Comparison of ENCODE assay signal across 9 cellular contexts in the genomic region with DNA sequence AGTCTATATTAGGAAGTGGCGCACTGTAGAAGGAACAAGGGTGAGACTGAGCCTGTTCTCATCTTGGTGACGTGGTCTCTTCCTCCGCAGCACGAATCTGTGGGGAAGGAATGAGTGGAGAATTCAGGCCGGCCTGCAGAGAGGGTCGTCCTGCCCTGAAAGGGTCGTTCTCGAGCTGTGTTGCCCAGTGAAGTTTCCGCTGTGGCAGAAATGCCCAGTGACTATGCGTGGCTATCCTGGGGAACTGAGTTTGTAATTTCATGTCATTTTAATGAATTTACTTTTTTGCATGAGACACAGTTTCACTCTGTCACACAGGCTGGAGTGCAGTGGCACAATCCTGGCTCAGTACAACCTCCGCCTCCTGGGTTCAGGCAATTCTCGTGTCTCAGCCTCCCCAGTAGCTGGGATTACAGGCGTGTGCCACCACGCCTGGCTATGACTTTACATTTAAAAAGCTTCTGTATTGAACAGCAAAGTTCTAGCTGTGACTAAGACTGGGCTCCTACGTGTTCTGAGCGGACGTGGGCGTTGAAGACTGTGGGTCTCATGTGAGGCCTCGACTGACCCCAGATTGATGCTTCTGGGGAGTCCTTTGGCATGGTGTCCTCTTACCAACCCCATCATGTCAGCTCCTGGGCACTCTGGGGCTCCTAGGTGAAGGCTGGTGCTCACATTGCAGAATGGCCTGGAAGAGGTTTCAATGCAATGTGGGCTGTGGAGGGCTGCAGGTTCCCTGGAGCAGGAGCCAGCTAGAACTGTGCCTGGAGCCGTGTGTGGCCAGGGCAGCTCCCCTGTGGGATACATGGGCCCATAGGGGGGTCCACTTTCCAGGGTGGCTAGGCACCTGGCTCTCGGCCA. TPM values are rescaled to one million over a fixed set of nuclear protein-coding genes. Genes with fewer than 3 reads are reported as not detected.
A peak's percentile ranks its signal among the peaks of the same experiment; 100 is the strongest.
DNase-seq lines count a peak whose midpoint lies in the region; ATAC-seq and TF ChIP-seq lines count a peak whose summit lies in the region.
"Had no signal": no experiment of that assay in that cellular context is flagged by ENCODE, and none has a peak within 500 bp of the region (broad histone marks: within the 10 kb centered on the region; RNA-seq: fewer than 3 reads in every experiment).

No MANE protein-coding gene starts in this region.

- POLR2A ChIA-PET in CD8-positive, alpha-beta T cell (lab: Charles Lee), result interaction anchor here (0.6 to 0.8 kb wide), 2 partner anchors 25 to 29 kb away, joined by 3 read pairs; partner anchors contain the start of gene SLC25A25

- no peak for TF ChIP-seq CTCF in CD8-positive, alpha-beta T cell (IDR thresholded peaks at IDR 0.05)
- TF ChIP-seq CTCF in VCaP (conservative IDR thresholded peaks at IDR 0.05) (no peak), fibroblast of the aortic adventitia (IDR thresholded peaks at IDR 0.05; ENCODE audit: insufficient read depth, low read length) (no peak), sigmoid colon (IDR thresholded peaks at IDR 0.05) (no peak)

- no peak for DNase-seq in CD8-positive, alpha-beta T cell
- DNase-seq in fibroblast of the aortic adventitia (ENCODE audit: low read depth) (no peak), sigmoid colon (no peak), NCI-H1694 (lab: John Stamatoyannopoulos, UW) (no peak), NCI-H1417 treated with DMSO at 0.1 percent for 48 hours (lab: John Stamatoyannopoulos, UW) (no peak)

- no peaks in the 10 kb centered on the region for H3K27me3 ChIP-seq in CD8-positive, alpha-beta T cell (ENCODE audit: insufficient read depth, low read length)
- no peaks in the 10 kb centered on the region for H3K27me3 ChIP-seq in sigmoid colon

- H3K4me3 ChIP-seq in CD8-positive, alpha-beta T cell (ENCODE audit: low read depth, low read length), result no peak overlapping the region
- peak overlapping the region; percentile 75 for H3K4me3 ChIP-seq in fibroblast of the aortic adventitia (ENCODE audit: low read depth, low read length)
- H3K4me3 ChIP-seq in sigmoid colon, result peak overlapping the region in 1 of 4 donors; percentile 55

- no peak overlapping the region for H3K27ac ChIP-seq in CD8-positive, alpha-beta T cell (ENCODE audit: low read depth, low read length)
- H3K27ac ChIP-seq in VCaP, result peak overlapping the region; percentile 56
- H3K27ac ChIP-seq in sigmoid colon, result peak overlapping the region; percentile 91 to 98 (median 92)

- no peaks in the 10 kb centered on the region for H3K9me3 Mint-ChIP-seq in CD8-positive, alpha-beta T cell
- H3K9me3 Mint-ChIP-seq: activated naive CD4-positive, alpha-beta T cell treated with anti-CD3 and anti-CD28 coated beads, Interleukin-2, amount 50 U/mL, for 24 hours had no signal

- TF ChIP-seq EP300 in sigmoid colon (IDR thresholded peaks at IDR 0.05), result no peak

- no peak for TF ChIP-seq POLR2A in sigmoid colon (IDR thresholded peaks at IDR 0.05)

- ATAC-seq in CD8-positive, alpha-beta T cell, result no peak
- no peak for ATAC-seq in GM19035 (IDR thresholded peaks at IDR 0.05; ENCODE audit: unreplicated experiment)
- no peak for ATAC-seq in GM21528 (IDR thresholded peaks at IDR 0.05; ENCODE audit: low FRiP score, unreplicated experiment)

- CTCF ChIA-PET in CD8-positive, alpha-beta T cell (lab: Charles Lee), result interaction anchor here (0.6 to 7.6 kb wide), 6 partner anchors 19 to 154 kb away, joined by 3 to 64 read pairs (median 4); no protein-coding TSS in a partner anchor

- H3K27me3 Mint-ChIP-seq in CD8-positive, alpha-beta T cell (ENCODE audit: low read depth), result no peaks in the 10 kb centered on the region
- H3K27me3 Mint-ChIP-seq: activated naive CD4-positive, alpha-beta T cell treated with anti-CD3 and anti-CD28 coated beads, Interleukin-2, amount 50 U/mL, for 24 hours had no signal

- H3K9me3 ChIP-seq in CD8-positive, alpha-beta T cell (ENCODE audit: low read length), result no peaks in the 10 kb centered on the region
- H3K9me3 ChIP-seq in sigmoid colon, result no peaks in the 10 kb centered on the region

- peaks cover 71% of the 10 kb centered on the region for H3K4me1 ChIP-seq in CD8-positive, alpha-beta T cell (ENCODE audit: insufficient read depth, low read length)
- peaks cover 0 to 78% (median 70%) of the 10 kb centered on the region in 4 donors for H3K4me1 ChIP-seq in sigmoid colon

- H3K36me3 Mint-ChIP-seq in CD8-positive, alpha-beta T cell, result peaks cover 30% of the 10 kb centered on the region
- H3K36me3 Mint-ChIP-seq: activated naive CD4-positive, alpha-beta T cell treated with anti-CD3 and anti-CD28 coated beads, Interleukin-2, amount 50 U/mL, for 24 hours had no signal

- H3K36me3 ChIP-seq in CD8-positive, alpha-beta T cell (ENCODE audit: insufficient read depth, low read length), result peaks cover 16% of the 10 kb centered on the region
- H3K36me3 ChIP-seq in sigmoid colon, result peaks cover 2 to 15% (median 12%) of the 10 kb centered on the region in 4 donors

- no peak overlapping the region for H3K4me3 Mint-ChIP-seq in CD8-positive, alpha-beta T cell
- H3K4me3 Mint-ChIP-seq: activated naive CD4-positive, alpha-beta T cell treated with anti-CD3 and anti-CD28 coated beads, Interleukin-2, amount 50 U/mL, for 24 hours had no signal

- H3K4me1 Mint-ChIP-seq in CD8-positive, alpha-beta T cell (ENCODE audit: low read depth), result peaks cover 75% of the 10 kb centered on the region

- WGBS in sigmoid colon, 2 donors, result 86 to 88% methylated on average over 21 of the region's 21 CpGs

- intact Hi-C loops in CD8-positive, alpha-beta T cell (cut with DNase I, micrococcal nuclease), result no loop called here
- intact Hi-C loops in sigmoid colon (cut with DNase I), result loop anchor here (2.0 kb wide), 2 partner anchors 19 to 129 kb away; no protein-coding TSS in a partner anchor

- H3K27ac Mint-ChIP-seq in CD8-positive, alpha-beta T cell, result peak overlapping the region; percentile 29

RNA-seq across cellular contexts. Expression of gene SLC25A25, which starts 29.4 kb away (rescaled TPM):
- 10 to 100 TPM; 12.1 to 12.2 TPM for total RNA-seq in CD8-positive, alpha-beta T cell
- total RNA-seq in fibroblast of the aortic adventitia (ENCODE audit: low replicate concordance) (15.2 and 20.2 TPM in 2 replicates), sigmoid colon (10 to 100 TPM; 10.2 to 77.2 (median 12.9) TPM)
- 10 to 100 TPM; 16.6 to 19.4 (median 16.8) TPM for polyA plus RNA-seq in sigmoid colon

RNA-seq across cellular contexts. Expression of gene PTGES2, which starts 30.1 kb away (rescaled TPM):
- total RNA-seq in CD8-positive, alpha-beta T cell, result 10 to 100 TPM; 38.8 to 44.6 TPM
- total RNA-seq in fibroblast of the aortic adventitia (ENCODE audit: low replicate concordance) (33.9 and 40.8 TPM in 2 replicates), sigmoid colon (100 to 1,000 TPM in 2 of 4 donors, 10 to 100 TPM in 2; 60.0 to 119 (median 97.5) TPM)
- polyA plus RNA-seq in sigmoid colon, result 10 to 100 TPM; 56.5 to 82.2 (median 66.1) TPM

RNA-seq across cellular contexts. Expression of gene NAIF1, which starts 30.3 kb away (rescaled TPM):
- total RNA-seq in CD8-positive, alpha-beta T cell, result 10 to 100 TPM; 14.4 to 15.0 TPM
- total RNA-seq in fibroblast of the aortic adventitia (ENCODE audit: low replicate concordance) (6.0 and 7.5 TPM in 2 replicates), sigmoid colon (10 to 100 TPM in 1 of 4 donors, 1 to 10 TPM in 3; 5.5 to 10.7 (median 6.3) TPM)
- polyA plus RNA-seq in sigmoid colon, result 10 to 100 TPM in 1 of 3 donors, 1 to 10 TPM in 2; 8.4 to 11.0 (median 8.6) TPM

RNA-seq across cellular contexts. Expression of gene LCN2, which starts 51.9 kb away (rescaled TPM):
- not detected for total RNA-seq in CD8-positive, alpha-beta T cell
- total RNA-seq in fibroblast of the aortic adventitia (ENCODE audit: low replicate concordance) (not detected in 2 replicates), sigmoid colon (not detected)
- 1,000 to 10,000 TPM in 1 of 3 donors, 10 to 100 TPM in 1, 1 to 10 TPM in 1; 9.6 to 1,818 (median 79.8) TPM for polyA plus RNA-seq in sigmoid colon
